1 cellular context compared by ENCODE assay signal in the genomic region with DNA sequence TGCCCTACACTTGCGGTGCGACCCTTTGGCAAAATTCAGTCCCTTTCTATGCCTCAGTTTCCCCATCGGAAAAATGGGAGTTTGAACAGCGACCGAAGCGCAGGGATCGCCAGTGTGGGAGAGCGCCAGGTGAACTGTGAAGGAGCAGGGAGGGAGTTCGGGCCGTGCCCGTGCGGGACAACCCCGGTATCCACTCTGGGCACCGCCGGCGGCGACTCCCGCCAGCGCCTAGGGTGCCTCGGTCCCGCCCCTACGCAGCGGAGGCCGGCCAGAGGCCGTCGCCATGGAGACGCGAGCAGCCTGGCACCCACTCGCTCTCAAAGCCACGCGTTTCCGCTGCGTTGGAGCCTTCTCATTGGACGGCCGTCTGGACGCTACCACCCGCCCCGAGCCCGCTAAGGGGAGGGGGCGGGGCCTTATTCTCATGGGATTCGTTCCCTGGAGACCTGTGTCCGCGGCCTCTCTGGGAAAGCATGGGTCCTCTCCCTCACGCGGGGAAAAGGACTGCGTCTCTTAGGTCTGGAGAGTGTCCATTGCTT.
A peak's percentile ranks its signal among the peaks of the same experiment; 100 is the strongest.
TF ChIP-seq lines count a peak whose summit lies in the region.

No MANE protein-coding gene starts in this region.

TF ChIP-seq in K562, 482 proteins besides CTCF, POLR2A, EP300 and RAD21 (continued from another document and continues in another):
- TF ChIP-seq, protein P1, sequence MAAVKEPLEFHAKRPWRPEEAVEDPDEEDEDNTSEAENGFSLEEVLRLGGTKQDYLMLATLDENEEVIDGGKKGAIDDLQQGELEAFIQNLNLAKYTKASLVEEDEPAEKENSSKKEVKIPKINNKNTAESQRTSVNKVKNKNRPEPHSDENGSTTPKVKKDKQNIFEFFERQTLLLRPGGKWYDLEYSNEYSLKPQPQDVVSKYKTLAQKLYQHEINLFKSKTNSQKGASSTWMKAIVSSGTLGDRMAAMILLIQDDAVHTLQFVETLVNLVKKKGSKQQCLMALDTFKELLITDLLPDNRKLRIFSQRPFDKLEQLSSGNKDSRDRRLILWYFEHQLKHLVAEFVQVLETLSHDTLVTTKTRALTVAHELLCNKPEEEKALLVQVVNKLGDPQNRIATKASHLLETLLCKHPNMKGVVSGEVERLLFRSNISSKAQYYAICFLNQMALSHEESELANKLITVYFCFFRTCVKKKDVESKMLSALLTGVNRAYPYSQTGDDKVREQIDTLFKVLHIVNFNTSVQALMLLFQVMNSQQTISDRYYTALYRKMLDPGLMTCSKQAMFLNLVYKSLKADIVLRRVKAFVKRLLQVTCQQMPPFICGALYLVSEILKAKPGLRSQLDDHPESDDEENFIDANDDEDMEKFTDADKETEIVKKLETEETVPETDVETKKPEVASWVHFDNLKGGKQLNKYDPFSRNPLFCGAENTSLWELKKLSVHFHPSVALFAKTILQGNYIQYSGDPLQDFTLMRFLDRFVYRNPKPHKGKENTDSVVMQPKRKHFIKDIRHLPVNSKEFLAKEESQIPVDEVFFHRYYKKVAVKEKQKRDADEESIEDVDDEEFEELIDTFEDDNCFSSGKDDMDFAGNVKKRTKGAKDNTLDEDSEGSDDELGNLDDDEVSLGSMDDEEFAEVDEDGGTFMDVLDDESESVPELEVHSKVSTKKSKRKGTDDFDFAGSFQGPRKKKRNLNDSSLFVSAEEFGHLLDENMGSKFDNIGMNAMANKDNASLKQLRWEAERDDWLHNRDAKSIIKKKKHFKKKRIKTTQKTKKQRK (IDR thresholded peaks at IDR 0.05; ENCODE audit: borderline replicate concordance, low read depth, low read length) = no peak
- TF ChIP-seq CC2D1A (IDR thresholded peaks at IDR 0.05) (no peak), RBM39 (optimal IDR thresholded peaks at IDR 0.05; ENCODE audit: low read depth, low read length) (no peak), RB1 (IDR thresholded peaks at IDR 0.05; ENCODE audit: low read depth) (peak; percentile 68; the same call in 1 of the 2 replicates), CBX2 (IDR thresholded peaks at IDR 0.05; ENCODE audit: insufficient read depth, low read length, poor library complexity, severe bottlenecking) (no peak), BACH1 (tag; IDR thresholded peaks at IDR 0.05) (no peak), HMG20A (CRISPR knock-in tag; conservative IDR thresholded peaks at IDR 0.05) (no peak), ATF1 (CRISPR knock-in tag; IDR thresholded peaks at IDR 0.05) (no peak), ATF1 (tag; IDR thresholded peaks at IDR 0.05) (peak; percentile 93), ESRRA (IDR thresholded peaks at IDR 0.05; ENCODE audit: borderline replicate concordance, low read depth) (no peak), MCM2 (IDR thresholded peaks at IDR 0.05; ENCODE audit: low read depth) (no peak), MIER1 (IDR thresholded peaks at IDR 0.05; ENCODE audit: low read depth) (no peak), NFIX (CRISPR knock-in tag; IDR thresholded peaks at IDR 0.05; ENCODE audit: low read depth) (no peak), ZFP30 (CRISPR knock-in tag; IDR thresholded peaks at IDR 0.05; ENCODE audit: borderline replicate concordance) (no peak), ZNF584 (CRISPR knock-in tag; IDR thresholded peaks at IDR 0.05; ENCODE audit: low read depth) (no peak), ZNF444 (CRISPR knock-in tag; IDR thresholded peaks at IDR 0.05) (no peak), ZNF12 (CRISPR knock-in tag; IDR thresholded peaks at IDR 0.05) (peak; percentile 15; the same call in 1 of the 2 replicates), BMI1 (IDR thresholded peaks at IDR 0.05; ENCODE audit: low read length) (0 out of 2 replicates have a peak, but pooled peaks have one; percentile 69), PHF8 (IDR thresholded peaks at IDR 0.05; ENCODE audit: borderline replicate concordance, low read length) (peak; percentile 79), L3MBTL2 (IDR thresholded peaks at IDR 0.05) (no peak), ZNF253 (CRISPR knock-in tag; conservative IDR thresholded peaks at IDR 0.05) (no peak), XRCC3 (IDR thresholded peaks at IDR 0.05) (no peak), BHLHE40 (IDR thresholded peaks at IDR 0.05; ENCODE audit: low read length) (peak; percentile 23; the same call in 1 of the 2 replicates), GATAD2A (IDR thresholded peaks at IDR 0.05) (no peak), MAFF (IDR thresholded peaks at IDR 0.05; ENCODE audit: low read length) (no peak), BCOR (IDR thresholded peaks at IDR 0.05) (peak; percentile 98), NRF1 (conservative IDR thresholded peaks at IDR 0.05 in 1 of 2, IDR thresholded peaks at IDR 0.05 in 1 of 2) (peak; percentile 63 to 64; a peak in 2 of 4 replicates), PHB2 (IDR thresholded peaks at IDR 0.05; ENCODE audit: low read depth) (no peak), NCOR1 (IDR thresholded peaks at IDR 0.05) (no peak), ZSCAN32 (CRISPR knock-in tag; IDR thresholded peaks at IDR 0.05) (0 out of 2 replicates have a peak, but pooled peaks have one; percentile 6), KDM5B (IDR thresholded peaks at IDR 0.05; ENCODE audit: insufficient replicate concordance, low read depth, low read length) (peak; percentile 87)
- TF ChIP-seq, protein P2, sequence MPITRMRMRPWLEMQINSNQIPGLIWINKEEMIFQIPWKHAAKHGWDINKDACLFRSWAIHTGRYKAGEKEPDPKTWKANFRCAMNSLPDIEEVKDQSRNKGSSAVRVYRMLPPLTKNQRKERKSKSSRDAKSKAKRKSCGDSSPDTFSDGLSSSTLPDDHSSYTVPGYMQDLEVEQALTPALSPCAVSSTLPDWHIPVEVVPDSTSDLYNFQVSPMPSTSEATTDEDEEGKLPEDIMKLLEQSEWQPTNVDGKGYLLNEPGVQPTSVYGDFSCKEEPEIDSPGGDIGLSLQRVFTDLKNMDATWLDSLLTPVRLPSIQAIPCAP (CRISPR knock-in tag; IDR thresholded peaks at IDR 0.05; ENCODE audit: borderline replicate concordance) = no peak
- TF ChIP-seq, protein P3, sequence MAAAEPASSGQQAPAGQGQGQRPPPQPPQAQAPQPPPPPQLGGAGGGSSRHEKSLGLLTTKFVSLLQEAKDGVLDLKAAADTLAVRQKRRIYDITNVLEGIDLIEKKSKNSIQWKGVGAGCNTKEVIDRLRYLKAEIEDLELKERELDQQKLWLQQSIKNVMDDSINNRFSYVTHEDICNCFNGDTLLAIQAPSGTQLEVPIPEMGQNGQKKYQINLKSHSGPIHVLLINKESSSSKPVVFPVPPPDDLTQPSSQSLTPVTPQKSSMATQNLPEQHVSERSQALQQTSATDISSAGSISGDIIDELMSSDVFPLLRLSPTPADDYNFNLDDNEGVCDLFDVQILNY (CRISPR knock-in tag; IDR thresholded peaks at IDR 0.05) = no peak
- TF ChIP-seq, protein P4, sequence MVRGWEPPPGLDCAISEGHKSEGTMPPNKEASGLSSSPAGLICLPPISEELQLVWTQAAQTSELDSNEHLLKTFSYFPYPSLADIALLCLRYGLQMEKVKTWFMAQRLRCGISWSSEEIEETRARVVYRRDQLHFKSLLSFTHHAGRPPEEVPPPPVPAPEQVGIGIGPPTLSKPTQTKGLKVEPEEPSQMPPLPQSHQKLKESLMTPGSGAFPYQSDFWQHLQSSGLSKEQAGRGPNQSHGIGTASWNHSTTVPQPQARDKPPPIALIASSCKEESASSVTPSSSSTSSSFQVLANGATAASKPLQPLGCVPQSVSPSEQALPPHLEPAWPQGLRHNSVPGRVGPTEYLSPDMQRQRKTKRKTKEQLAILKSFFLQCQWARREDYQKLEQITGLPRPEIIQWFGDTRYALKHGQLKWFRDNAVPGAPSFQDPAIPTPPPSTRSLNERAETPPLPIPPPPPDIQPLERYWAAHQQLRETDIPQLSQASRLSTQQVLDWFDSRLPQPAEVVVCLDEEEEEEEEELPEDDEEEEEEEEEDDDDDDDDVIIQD (CRISPR knock-in tag; IDR thresholded peaks at IDR 0.05) = no peak
- TF ChIP-seq, protein P5, sequence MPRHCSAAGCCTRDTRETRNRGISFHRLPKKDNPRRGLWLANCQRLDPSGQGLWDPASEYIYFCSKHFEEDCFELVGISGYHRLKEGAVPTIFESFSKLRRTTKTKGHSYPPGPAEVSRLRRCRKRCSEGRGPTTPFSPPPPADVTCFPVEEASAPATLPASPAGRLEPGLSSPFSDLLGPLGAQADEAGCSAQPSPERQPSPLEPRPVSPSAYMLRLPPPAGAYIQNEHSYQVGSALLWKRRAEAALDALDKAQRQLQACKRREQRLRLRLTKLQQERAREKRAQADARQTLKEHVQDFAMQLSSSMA (CRISPR knock-in tag; IDR thresholded peaks at IDR 0.05) = no peak
- TF ChIP-seq, protein P6, sequence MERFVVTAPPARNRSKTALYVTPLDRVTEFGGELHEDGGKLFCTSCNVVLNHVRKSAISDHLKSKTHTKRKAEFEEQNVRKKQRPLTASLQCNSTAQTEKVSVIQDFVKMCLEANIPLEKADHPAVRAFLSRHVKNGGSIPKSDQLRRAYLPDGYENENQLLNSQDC (CRISPR knock-in tag; IDR thresholded peaks at IDR 0.05) = no peak
- TF ChIP-seq, protein P7, sequence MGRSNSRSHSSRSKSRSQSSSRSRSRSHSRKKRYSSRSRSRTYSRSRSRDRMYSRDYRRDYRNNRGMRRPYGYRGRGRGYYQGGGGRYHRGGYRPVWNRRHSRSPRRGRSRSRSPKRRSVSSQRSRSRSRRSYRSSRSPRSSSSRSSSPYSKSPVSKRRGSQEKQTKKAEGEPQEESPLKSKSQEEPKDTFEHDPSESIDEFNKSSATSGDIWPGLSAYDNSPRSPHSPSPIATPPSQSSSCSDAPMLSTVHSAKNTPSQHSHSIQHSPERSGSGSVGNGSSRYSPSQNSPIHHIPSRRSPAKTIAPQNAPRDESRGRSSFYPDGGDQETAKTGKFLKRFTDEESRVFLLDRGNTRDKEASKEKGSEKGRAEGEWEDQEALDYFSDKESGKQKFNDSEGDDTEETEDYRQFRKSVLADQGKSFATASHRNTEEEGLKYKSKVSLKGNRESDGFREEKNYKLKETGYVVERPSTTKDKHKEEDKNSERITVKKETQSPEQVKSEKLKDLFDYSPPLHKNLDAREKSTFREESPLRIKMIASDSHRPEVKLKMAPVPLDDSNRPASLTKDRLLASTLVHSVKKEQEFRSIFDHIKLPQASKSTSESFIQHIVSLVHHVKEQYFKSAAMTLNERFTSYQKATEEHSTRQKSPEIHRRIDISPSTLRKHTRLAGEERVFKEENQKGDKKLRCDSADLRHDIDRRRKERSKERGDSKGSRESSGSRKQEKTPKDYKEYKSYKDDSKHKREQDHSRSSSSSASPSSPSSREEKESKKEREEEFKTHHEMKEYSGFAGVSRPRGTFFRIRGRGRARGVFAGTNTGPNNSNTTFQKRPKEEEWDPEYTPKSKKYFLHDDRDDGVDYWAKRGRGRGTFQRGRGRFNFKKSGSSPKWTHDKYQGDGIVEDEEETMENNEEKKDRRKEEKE (IDR thresholded peaks at IDR 0.05; ENCODE audit: borderline replicate concordance in 1 of 2, control insufficient read depth in 1 of 2, low read depth in 2 of 2, low read length in 1 of 2) = peak in 1 of 2 experiments; percentile 68; a peak in 1 of 4 replicates
- TF ChIP-seq, protein P8, sequence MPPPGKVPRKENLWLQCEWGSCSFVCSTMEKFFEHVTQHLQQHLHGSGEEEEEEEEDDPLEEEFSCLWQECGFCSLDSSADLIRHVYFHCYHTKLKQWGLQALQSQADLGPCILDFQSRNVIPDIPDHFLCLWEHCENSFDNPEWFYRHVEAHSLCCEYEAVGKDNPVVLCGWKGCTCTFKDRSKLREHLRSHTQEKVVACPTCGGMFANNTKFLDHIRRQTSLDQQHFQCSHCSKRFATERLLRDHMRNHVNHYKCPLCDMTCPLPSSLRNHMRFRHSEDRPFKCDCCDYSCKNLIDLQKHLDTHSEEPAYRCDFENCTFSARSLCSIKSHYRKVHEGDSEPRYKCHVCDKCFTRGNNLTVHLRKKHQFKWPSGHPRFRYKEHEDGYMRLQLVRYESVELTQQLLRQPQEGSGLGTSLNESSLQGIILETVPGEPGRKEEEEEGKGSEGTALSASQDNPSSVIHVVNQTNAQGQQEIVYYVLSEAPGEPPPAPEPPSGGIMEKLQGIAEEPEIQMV (tag; conservative IDR thresholded peaks at IDR 0.05; ENCODE audit: low read depth) = no peak
- TF ChIP-seq, protein P9, sequence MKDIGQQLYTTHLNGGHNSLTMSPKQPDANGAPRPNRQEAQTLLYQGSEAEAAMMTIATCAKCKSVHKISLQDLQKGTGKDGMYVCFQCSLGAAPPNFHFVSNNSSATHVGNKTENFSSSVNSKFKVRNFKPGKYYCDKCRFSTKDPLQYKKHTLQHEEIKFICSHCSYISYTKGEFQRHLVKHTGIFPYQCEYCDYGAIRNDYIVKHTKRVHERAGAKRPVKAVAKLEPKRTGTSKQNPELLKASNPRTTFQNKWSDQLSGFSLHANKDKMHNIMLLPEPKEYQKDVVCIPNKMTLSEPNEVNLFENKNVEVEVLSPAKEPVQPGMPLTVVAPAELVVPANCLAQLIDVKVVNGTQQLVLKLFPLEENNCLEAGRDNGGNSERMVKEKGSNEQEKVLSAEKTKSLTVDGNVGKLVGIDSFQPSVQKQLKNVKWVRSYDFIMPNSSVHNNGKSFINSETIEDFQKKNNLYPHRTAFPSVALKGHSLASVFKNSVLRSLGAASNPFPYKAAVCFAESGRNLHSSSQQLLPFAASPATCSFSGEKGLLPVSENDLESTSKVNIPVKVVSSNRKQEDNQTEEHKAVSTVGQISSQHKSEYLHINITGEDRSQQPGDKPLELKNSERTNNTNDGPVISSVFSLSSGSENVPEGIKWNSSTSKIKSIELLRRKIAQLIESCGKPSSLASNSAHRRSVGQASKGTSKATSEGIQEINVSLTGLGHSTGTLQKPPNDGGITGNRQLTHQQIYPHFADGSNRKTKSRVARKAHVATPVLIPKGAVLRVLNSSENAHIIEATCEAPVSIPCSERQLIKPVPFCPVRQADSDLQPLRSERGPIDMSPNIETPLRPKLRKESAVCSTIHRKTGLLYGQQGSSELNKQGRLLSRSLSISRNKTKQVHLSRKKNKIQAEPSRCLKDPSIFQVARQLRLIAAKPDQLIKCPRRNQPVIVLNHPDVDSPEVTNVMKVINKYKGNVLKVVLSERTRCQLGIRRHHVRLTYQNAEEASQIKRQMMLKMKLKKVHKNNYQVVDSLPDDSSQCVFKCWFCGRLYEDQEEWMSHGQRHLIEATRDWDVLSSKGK (CRISPR knock-in tag; IDR thresholded peaks at IDR 0.05) = no peak
- TF ChIP-seq, protein P10, sequence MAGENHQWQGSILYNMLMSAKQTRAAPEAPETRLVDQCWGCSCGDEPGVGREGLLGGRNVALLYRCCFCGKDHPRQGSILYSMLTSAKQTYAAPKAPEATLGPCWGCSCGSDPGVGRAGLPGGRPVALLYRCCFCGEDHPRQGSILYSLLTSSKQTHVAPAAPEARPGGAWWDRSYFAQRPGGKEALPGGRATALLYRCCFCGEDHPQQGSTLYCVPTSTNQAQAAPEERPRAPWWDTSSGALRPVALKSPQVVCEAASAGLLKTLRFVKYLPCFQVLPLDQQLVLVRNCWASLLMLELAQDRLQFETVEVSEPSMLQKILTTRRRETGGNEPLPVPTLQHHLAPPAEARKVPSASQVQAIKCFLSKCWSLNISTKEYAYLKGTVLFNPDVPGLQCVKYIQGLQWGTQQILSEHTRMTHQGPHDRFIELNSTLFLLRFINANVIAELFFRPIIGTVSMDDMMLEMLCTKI (IDR thresholded peaks at IDR 0.05; ENCODE audit: partially characterized antibody) = no peak
